17 cellular contexts compared by ENCODE assay signal in the genomic region with DNA sequence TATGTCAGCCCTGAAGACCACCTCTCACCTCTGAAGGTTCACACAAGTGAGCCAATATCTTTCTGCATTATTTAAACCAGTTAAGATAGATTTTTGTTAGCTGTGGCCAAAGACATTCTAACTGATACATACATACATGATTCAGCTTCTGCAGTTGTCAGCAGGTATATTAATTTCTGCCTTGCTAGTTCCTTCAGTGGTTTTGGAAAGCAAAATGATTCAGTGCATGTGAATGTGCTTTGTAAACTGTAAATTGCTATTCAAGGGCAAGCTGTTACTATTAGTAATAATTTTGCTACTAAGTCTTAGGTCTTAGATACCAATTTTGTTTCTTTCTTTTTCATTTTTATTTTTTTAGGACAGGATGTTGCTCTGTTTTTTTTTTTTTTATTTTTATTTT.
DNase-seq lines count a peak whose midpoint lies in the region.
"Had no signal": no experiment of that assay in that cellular context is flagged by ENCODE, and none has a peak within 500 bp of the region (broad histone marks: within the 10 kb centered on the region; RNA-seq: fewer than 3 reads in every experiment).

No MANE protein-coding gene starts in this region.

- DNase-seq in ELR (ENCODE audit: low read depth) (peak; percentile 88), RKO (ENCODE audit: low spot score) (peak; percentile 7), fibroblast of gingiva (ENCODE audit: low read depth) (peak; percentile 24), renal cortical epithelial cell (ENCODE audit: low read depth) (peak; percentile 68), globus pallidus (ENCODE audit: low spot score) (no peak), DMS153 treated with DMSO at 0.1 percent for 48 hours (lab: John Stamatoyannopoulos, UW; ENCODE audit: unreplicated experiment) (no peak), iPS-NIHi7 (ENCODE audit: extremely low spot score) (no peak)
- DNase-seq: activated CD4-positive, alpha-beta T cell treated with anti-CD3 and anti-CD28 coated beads, Interleukin-2, amount 50 U/mL, for 48 hours; activated naive CD4-positive, alpha-beta T cell treated with anti-CD3 and anti-CD28 coated beads, Interleukin-2, amount 50 U/mL, for 16 hours; activated T-cell treated with anti-CD3 and anti-CD28 coated beads, Interleukin-2, amount 50 U/mL, for 1 hour; DMS 273 treated with DMSO at 0.1 percent for 48 hours; H7; NCI-H1436 treated with DMSO at 0.1 percent for 48 hours; NCI-H2227 treated with DMSO at 0.1 percent for 48 hours; pancreas; stimulated activated CD4-positive, alpha-beta T cell treated with anti-CD3 and anti-CD28 coated beads, Interleukin-4, amount 100 ng/mL, for 24 hours; T-helper 1 cell had no signal

Comparison
In these comparisons a context has a peak if more than half of its experiments do, and no peak if none do; other contexts are left out.
1. DNase-seq: peak in ELR (single experiment), RKO (single experiment), fibroblast of gingiva (single experiment) and renal cortical epithelial cell (single experiment); none in globus pallidus (single experiment), DMS153 treated with DMSO at 0.1 percent for 48 hours (single experiment) and iPS-NIHi7 (single experiment).